In the genomic region with DNA sequence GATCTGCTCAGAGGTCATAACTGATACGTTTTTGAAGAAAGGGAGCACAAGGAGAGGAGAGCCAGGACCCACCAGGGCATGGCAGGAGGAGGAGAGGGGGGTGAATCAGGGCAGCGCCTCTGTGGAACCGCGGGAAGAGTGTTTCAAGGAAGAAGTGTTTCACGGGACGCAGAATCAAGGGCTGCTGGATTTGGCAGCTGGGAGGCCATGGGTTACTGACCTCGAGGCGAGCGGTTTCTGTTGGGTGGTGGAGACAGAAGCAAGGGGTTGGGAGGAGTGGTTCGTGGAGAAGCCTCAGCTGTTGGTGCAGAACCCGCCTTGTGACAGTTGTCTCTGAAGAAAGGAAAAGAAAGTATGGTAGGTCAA, we compare ENCODE assay signal across 17 cellular contexts. TPM values are rescaled to one million over a fixed set of nuclear protein-coding genes. Genes with fewer than 3 reads are reported as not detected.
DNase-seq lines count a peak whose midpoint lies in the region; ATAC-seq, FAIRE-seq and TF ChIP-seq lines count a peak whose summit lies in the region.
"Had no signal": no experiment of that assay in that cellular context is flagged by ENCODE, and none has a peak within 500 bp of the region (broad histone marks: within the 10 kb centered on the region; RNA-seq: fewer than 3 reads in every experiment).

No MANE protein-coding gene starts in this region.

- no peaks in the 10 kb centered on the region for H3K27me3 Mint-ChIP-seq in WTC11 (ENCODE audit: low read depth)

- H3K27me3 ChIP-seq in liver (ENCODE audit: control insufficient read depth in 4 of 4, insufficient read depth in 4 of 4, low read length in 3 of 4) (no peaks in the 10 kb centered on the region), HepG2 (ENCODE audit: control insufficient read depth in 1 of 2, insufficient read depth in 2 of 2, low read length in 2 of 2) (no peaks in the 10 kb centered on the region), esophagus squamous epithelium (no peaks in the 10 kb centered on the region), PC-9 (ENCODE audit: insufficient read depth, low read depth) (no peaks in the 10 kb centered on the region)

- H3K79me2 ChIP-seq in HepG2 (ENCODE audit: insufficient read depth, low read length) (no peaks in the 10 kb centered on the region), PC-9 (ENCODE audit: low read depth) (no peaks in the 10 kb centered on the region)

- no peak for TF ChIP-seq RAD21 in liver (IDR thresholded peaks at IDR 0.05)
- TF ChIP-seq RAD21 in HepG2 (CRISPR knock-in tag; IDR thresholded peaks at IDR 0.05), result no peak

- H3K4me3 ChIP-seq in liver (ENCODE audit: low read depth in 1 of 3, low read length in 3 of 3), result no peak overlapping the region
- no peak overlapping the region for H3K4me3 ChIP-seq in HepG2 (replicated peaks in 1 of 3; ENCODE audit: insufficient read depth in 1 of 3, low read depth in 2 of 3, low read length in 3 of 3)
- H3K4me3 ChIP-seq in mesodermal cell (ENCODE audit: extremely low read depth, insufficient read depth, low read length, poor library complexity, severe bottlenecking), result no peak overlapping the region
- H3K4me3 ChIP-seq in esophagus squamous epithelium, result no peak overlapping the region
- H3K4me3 ChIP-seq in PC-9, result no peak overlapping the region
- H3K4me3 ChIP-seq: GM23248 had no signal

- CTCF ChIA-PET in HepG2 (lab: Yijun Ruan, JAX; ENCODE audit: low intra/inter-chr PET ratio, low total read pairs), result no interaction called here
- CTCF ChIA-PET in WTC11 (lab: Charles Lee), result no interaction called here
- CTCF ChIA-PET in PC-9 (lab: Charles Lee), result no interaction called here

- TF ChIP-seq CTCF in liver (IDR thresholded peaks at IDR 0.05; ENCODE audit: low read depth, low read length, missing input control) (no peak), HepG2 (CRISPR knock-in tag; IDR thresholded peaks at IDR 0.05) (no peak), WTC11 (IDR thresholded peaks at IDR 0.05) (no peak), esophagus squamous epithelium (IDR thresholded peaks at IDR 0.05) (no peak), PC-9 (conservative IDR thresholded peaks at IDR 0.05) (no peak)

- no peaks in the 10 kb centered on the region for H3K9me3 ChIP-seq in liver (ENCODE audit: control insufficient read depth in 4 of 4, low read length in 3 of 4)
- no peaks in the 10 kb centered on the region for H3K9me3 ChIP-seq in HepG2 (ENCODE audit: low read length)
- H3K9me3 ChIP-seq in mesodermal cell (ENCODE audit: control insufficient read depth, low read length), result no peaks in the 10 kb centered on the region
- H3K9me3 ChIP-seq in esophagus squamous epithelium, result no peaks in the 10 kb centered on the region
- H3K9me3 ChIP-seq in PC-9 (ENCODE audit: insufficient read depth, low read depth), result no peaks in the 10 kb centered on the region

- no peak for DNase-seq in HepG2 (ENCODE audit: low spot score)
- no peak for DNase-seq in WTC11 (ENCODE audit: low spot score)
- no peak for DNase-seq in esophagus squamous epithelium (lab: John Stamatoyannopoulos, UW)
- no peak for DNase-seq in COLO668 (lab: John Stamatoyannopoulos, UW; ENCODE audit: unreplicated experiment)
- no peak for DNase-seq in PC-9
- DNase-seq: Calu3, Kasumi-1, NCI-H1417 treated with DMSO at 0.1 percent for 48 hours, NCI-H2029, NCI-H2171 treated with DMSO at 0.1 percent for 48 hours, NCI-H774 had no signal

- no peaks in the 10 kb centered on the region for H3F3A ChIP-seq in PC-9 (ENCODE audit: insufficient read depth, low read depth)

- H3K27ac Mint-ChIP-seq in WTC11, result peak overlapping the region; percentile 10; the same call in 1 of the 2 replicates

- H3K4me1 ChIP-seq in liver (ENCODE audit: control insufficient read depth in 4 of 4, insufficient read depth in 4 of 4, low read length in 3 of 4), result peaks cover 10 to 16% (median 14%) of the 10 kb centered on the region in 4 donors
- H3K4me1 ChIP-seq in HepG2 (ENCODE audit: insufficient read depth, low read length), result peaks cover 19% of the 10 kb centered on the region
- peaks cover 19% of the 10 kb centered on the region for H3K4me1 ChIP-seq in mesodermal cell (ENCODE audit: control insufficient read depth, insufficient read depth, low read length, poor library complexity, severe bottlenecking)
- peaks cover 0 to 3% (median 0%) of the 10 kb centered on the region in 3 donors for H3K4me1 ChIP-seq in esophagus squamous epithelium
- H3K4me1 ChIP-seq in PC-9 (replicated peaks; ENCODE audit: insufficient read depth), result no peaks in the 10 kb centered on the region

- intact Hi-C loops in HepG2 (cut with micrococcal nuclease; ENCODE audit: unreplicated experiment) (no loop called here), esophagus squamous epithelium (cut with DNase I) (no loop called here), PC-9 (cut with micrococcal nuclease; ENCODE audit: unreplicated experiment) (no loop called here)

- peaks cover 7% of the 10 kb centered on the region for H3K4me1 Mint-ChIP-seq in WTC11

- peaks cover 16% of the 10 kb centered on the region for H3K36me3 Mint-ChIP-seq in WTC11

- TF ChIP-seq POLR2A in HepG2 (IDR thresholded peaks at IDR 0.05; ENCODE audit: insufficient read depth in 1 of 2, low read depth in 2 of 2, low read length in 2 of 2) (no peak), esophagus squamous epithelium (IDR thresholded peaks at IDR 0.05) (no peak)

- no peaks in the 10 kb centered on the region for H3K9me2 ChIP-seq in PC-9 (ENCODE audit: insufficient read depth)

- POLR2A ChIA-PET in HepG2 (lab: Yijun Ruan, JAX), result no interaction called here
- POLR2A ChIA-PET in WTC11 (lab: Charles Lee), result no interaction called here
- POLR2A ChIA-PET in PC-9 (lab: Charles Lee; ENCODE audit: unreplicated experiment), result no interaction called here

- no peak for ATAC-seq in HepG2
- no peak for ATAC-seq in WTC11

- no peaks in the 10 kb centered on the region for H3K9me3 Mint-ChIP-seq in WTC11

- FAIRE-seq in HepG2 (lab: Jason Lieb, UNC), result no peak
- FAIRE-seq: GM12892 had no signal

- BruUV-seq in HepG2 (replicated peaks; lab: Mats Ljungman, UMichigan), result no TSS peak
- BruUV-seq in PC-9 (replicated peaks; lab: Mats Ljungman, UMichigan), result no TSS peak

- in situ Hi-C loops in HepG2 (cut with HindIII; ENCODE audit: extremely low pct_ligation_motif_present, low pct_unique_long_range_greater_than_20kb), result no loop called here

- no peak overlapping the region for H3K4me3 Mint-ChIP-seq in WTC11

- H3K36me3 ChIP-seq in liver (ENCODE audit: control insufficient read depth in 4 of 4, insufficient read depth in 3 of 4, low read depth in 1 of 4, low read length in 3 of 4), result peaks cover 0 to 32% (median 4%) of the 10 kb centered on the region in 4 donors
- peaks cover 4 to 5% of the 10 kb centered on the region in 2 experiments; a peak in 3 of 5 replicates for H3K36me3 ChIP-seq in HepG2 (replicated peaks in 1 of 2; ENCODE audit: control insufficient read depth in 1 of 2, insufficient read depth in 2 of 2, low read length in 2 of 2)
- H3K36me3 ChIP-seq in mesodermal cell (ENCODE audit: control insufficient read depth, insufficient read depth, low read length), result peaks cover 54% of the 10 kb centered on the region
- H3K36me3 ChIP-seq in esophagus squamous epithelium, result peaks cover 0 to 89% (median 12%) of the 10 kb centered on the region in 3 donors
- no peaks in the 10 kb centered on the region for H3K36me3 ChIP-seq in PC-9 (ENCODE audit: low read depth)

- H4K20me1 ChIP-seq in HepG2 (ENCODE audit: insufficient read depth, low read length), result peaks cover 7% of the 10 kb centered on the region
- no peaks in the 10 kb centered on the region for H4K20me1 ChIP-seq in PC-9 (ENCODE audit: insufficient read depth)

- H2AFZ ChIP-seq in HepG2 (ENCODE audit: low read length) (no peak overlapping the region), PC-9 (no peak overlapping the region)
- H2AFZ ChIP-seq: GM23248 had no signal

- H3K4me2 ChIP-seq in HepG2 (ENCODE audit: low read depth, low read length), result no peak overlapping the region
- H3K4me2 ChIP-seq in PC-9, result no peak overlapping the region

- H3K9ac ChIP-seq in liver (ENCODE audit: low read depth in 1 of 2, low read length in 2 of 2) (no peak overlapping the region), HepG2 (ENCODE audit: insufficient read depth, low read depth, low read length) (no peak overlapping the region)
- H3K9ac ChIP-seq: GM23248 had no signal

- H3K27ac ChIP-seq in liver (ENCODE audit: low read depth in 1 of 2, low read length in 2 of 2), result no peak overlapping the region
- no peak overlapping the region for H3K27ac ChIP-seq in HepG2 (ENCODE audit: extremely low read length, insufficient read depth, low read length)
- peak overlapping the region; percentile 85 for H3K27ac ChIP-seq in mesodermal cell (ENCODE audit: low read depth, low read length, severe bottlenecking)
- H3K27ac ChIP-seq in esophagus squamous epithelium, result no peak overlapping the region
- no peak overlapping the region for H3K27ac ChIP-seq in PC-9
- H3K27ac ChIP-seq: GM23248 had no signal

- WGBS in liver, result 87% methylated on average over 11 of the region's 11 CpGs
- 94% methylated on average over 11 of the region's 11 CpGs for WGBS in HepG2 (ENCODE audit: low lambda C conversion rate)
- WGBS in mesodermal cell (ENCODE audit: insufficient coverage in 2 of 2), 2 experiments, result 89 to 90% methylated on average over 9 to 11 of the region's 11 CpGs
- WGBS in esophagus squamous epithelium, 2 donors, result 83 to 91% methylated on average over 11 of the region's 11 CpGs

- TF ChIP-seq EP300 in HepG2 (IDR thresholded peaks at IDR 0.05; ENCODE audit: low read depth in 2 of 2, low read length in 2 of 2) (no peak), HepG2 (CRISPR knock-in tag; IDR thresholded peaks at IDR 0.05; ENCODE audit: borderline replicate concordance) (no peak)

RNA-seq across cellular contexts. Expression of a gene that starts 13.1 kb away (rescaled TPM):
- total RNA-seq in liver (10 to 100 TPM; 19.3 to 35.0 TPM), HepG2 (2016; rRNA removed; fragmentation: Illumina TruSeq; extraction: Trizol) (20.2 and 20.4 TPM in 2 replicates), WTC11 (2021) (28.7 to 29.3 TPM (median 29.0 TPM) in 3 replicates), esophagus squamous epithelium (10 to 100 TPM; 25.2 to 30.7 (median 25.9) TPM), PC-9 (2021) (28.6 and 28.8 TPM in 2 replicates)
- polyA plus RNA-seq in liver (10 to 100 TPM; 12.6 to 21.1 TPM), HepG2 (2011; rRNA removed) (23.2 and 23.6 TPM in 2 replicates)
- total RNA-seq in HepG2 (2016; cell fraction: cytosol; rRNA removed; fragmentation: Illumina TruSeq; extraction: Trizol; ENCODE audit: low read depth), result 9.3 and 11.8 TPM in 2 replicates
- 16.6 and 21.1 TPM in 2 replicates for total RNA-seq in HepG2 (2016; cell fraction: insoluble cytoplasmic fraction; rRNA removed; fragmentation: Illumina TruSeq; extraction: Trizol)
- total RNA-seq in HepG2 (2016; cell fraction: membrane; rRNA removed; fragmentation: Illumina TruSeq; extraction: Trizol), result 20.7 and 24.3 TPM in 2 replicates
- total RNA-seq in HepG2 (2016; cell fraction: nucleus; rRNA removed; fragmentation: Illumina TruSeq; extraction: Trizol), result 18.0 and 24.8 TPM in 2 replicates
- 18.6 and 19.4 TPM in 2 replicates for polyA plus RNA-seq in HepG2 (2011; cell fraction: cytosol; rRNA removed)
- 49.5 and 51.9 TPM in 2 replicates for polyA plus RNA-seq in HepG2 (2011; cell fraction: nucleus; rRNA removed)
- polyA plus RNA-seq in HepG2 (2012), result 16.9 and 18.9 TPM in 2 replicates
- polyA plus RNA-seq in HepG2 (2016; cell fraction: cytosol; fragmentation: Illumina TruSeq; extraction: Trizol; ENCODE audit: low read depth), result 13.9 and 19.4 TPM in 2 replicates
- polyA plus RNA-seq in HepG2 (2016; cell fraction: insoluble cytoplasmic fraction; fragmentation: Illumina TruSeq; extraction: Trizol; ENCODE audit: low read depth), result 23.1 and 26.7 TPM in 2 replicates
- polyA plus RNA-seq in HepG2 (2016; cell fraction: membrane; fragmentation: Illumina TruSeq; extraction: Trizol; ENCODE audit: low read depth), result 21.1 and 25.1 TPM in 2 replicates
- polyA plus RNA-seq in HepG2 (2016; cell fraction: nucleus; fragmentation: Illumina TruSeq; extraction: Trizol; ENCODE audit: insufficient read depth, low read depth), result 41.4 and 44.5 TPM in 2 replicates
- 31.0 and 49.4 TPM in 2 replicates for polyA minus RNA-seq in HepG2 (2011; rRNA and poly(A)+ RNA removed; ENCODE audit: low replicate concordance)
- 13.7 and 15.0 TPM in 2 replicates for polyA minus RNA-seq in HepG2 (2011; cell fraction: cytosol; rRNA and poly(A)+ RNA removed)
- 28.1 and 32.8 TPM in 2 replicates for polyA minus RNA-seq in HepG2 (2011; cell fraction: nucleus; rRNA and poly(A)+ RNA removed)
- 46.0 TPM for polyA plus RNA-seq in mesodermal cell (2013, experiment 1 of 2)
- 40.2 TPM for polyA plus RNA-seq in mesodermal cell (2013, experiment 2 of 2)

RNA-seq across cellular contexts. Expression of a gene that starts 13.8 kb away (rescaled TPM):
- 10 to 100 TPM; 31.8 to 35.4 TPM for total RNA-seq in liver
- polyA plus RNA-seq in liver, result 10 to 100 TPM; 14.1 to 16.6 TPM
- 25.6 and 33.3 TPM in 2 replicates for total RNA-seq in HepG2 (2016; rRNA removed; fragmentation: Illumina TruSeq; extraction: Trizol)
- 5.6 and 7.4 TPM in 2 replicates for total RNA-seq in HepG2 (2016; cell fraction: cytosol; rRNA removed; fragmentation: Illumina TruSeq; extraction: Trizol; ENCODE audit: low read depth)
- 25.5 and 31.4 TPM in 2 replicates for total RNA-seq in HepG2 (2016; cell fraction: insoluble cytoplasmic fraction; rRNA removed; fragmentation: Illumina TruSeq; extraction: Trizol)
- total RNA-seq in HepG2 (2016; cell fraction: membrane; rRNA removed; fragmentation: Illumina TruSeq; extraction: Trizol), result 9.0 and 10.1 TPM in 2 replicates
- total RNA-seq in HepG2 (2016; cell fraction: nucleus; rRNA removed; fragmentation: Illumina TruSeq; extraction: Trizol), result 44.8 and 48.3 TPM in 2 replicates
- 18.0 and 20.7 TPM in 2 replicates for polyA plus RNA-seq in HepG2 (2011; rRNA removed)
- polyA plus RNA-seq in HepG2 (2011; cell fraction: cytosol; rRNA removed), result 11.8 and 14.9 TPM in 2 replicates
- 38.8 and 47.9 TPM in 2 replicates for polyA plus RNA-seq in HepG2 (2011; cell fraction: nucleus; rRNA removed)
- polyA plus RNA-seq in HepG2 (2012), result 15.5 and 18.8 TPM in 2 replicates
- polyA plus RNA-seq in HepG2 (2016; cell fraction: cytosol; fragmentation: Illumina TruSeq; extraction: Trizol; ENCODE audit: low read depth), result 4.1 and 6.4 TPM in 2 replicates
- polyA plus RNA-seq in HepG2 (2016; cell fraction: insoluble cytoplasmic fraction; fragmentation: Illumina TruSeq; extraction: Trizol; ENCODE audit: low read depth), result 23.1 and 26.0 TPM in 2 replicates
- 6.2 and 7.0 TPM in 2 replicates for polyA plus RNA-seq in HepG2 (2016; cell fraction: membrane; fragmentation: Illumina TruSeq; extraction: Trizol; ENCODE audit: low read depth)
- polyA plus RNA-seq in HepG2 (2016; cell fraction: nucleus; fragmentation: Illumina TruSeq; extraction: Trizol; ENCODE audit: insufficient read depth, low read depth), result 56.6 and 58.9 TPM in 2 replicates
- polyA minus RNA-seq in HepG2 (2011; rRNA and poly(A)+ RNA removed; ENCODE audit: low replicate concordance), result 61.3 and 145 TPM in 2 replicates
- 10.8 and 18.3 TPM in 2 replicates for polyA minus RNA-seq in HepG2 (2011; cell fraction: cytosol; rRNA and poly(A)+ RNA removed)
- polyA minus RNA-seq in HepG2 (2011; cell fraction: nucleus; rRNA and poly(A)+ RNA removed), result 50.2 and 62.6 TPM in 2 replicates
- total RNA-seq in WTC11 (2021), result 46.5 to 63.0 TPM (median 49.1 TPM) in 3 replicates
- polyA plus RNA-seq in mesodermal cell (2013, experiment 1 of 2), result 33.5 TPM
- 26.8 TPM for polyA plus RNA-seq in mesodermal cell (2013, experiment 2 of 2)
- 10 to 100 TPM in 3 of 4 donors, 1 to 10 TPM in 1; 8.0 to 22.2 (median 17.5) TPM for total RNA-seq in esophagus squamous epithelium
- total RNA-seq in PC-9 (2021), result 40.6 and 49.6 TPM in 2 replicates

RNA-seq across cellular contexts. Expression of a gene that starts 15.6 kb away (rescaled TPM):
- total RNA-seq in liver, result 10 to 100 TPM; 25.3 to 26.8 TPM
- polyA plus RNA-seq in liver, result 10 to 100 TPM; 22.1 to 34.3 TPM
- 87.6 and 124 TPM in 2 replicates for total RNA-seq in HepG2 (2016; rRNA removed; fragmentation: Illumina TruSeq; extraction: Trizol)
- total RNA-seq in HepG2 (2016; cell fraction: cytosol; rRNA removed; fragmentation: Illumina TruSeq; extraction: Trizol; ENCODE audit: low read depth), result 27.7 and 28.2 TPM in 2 replicates
- total RNA-seq in HepG2 (2016; cell fraction: insoluble cytoplasmic fraction; rRNA removed; fragmentation: Illumina TruSeq; extraction: Trizol), result 85.6 and 131 TPM in 2 replicates
- 30.8 and 33.6 TPM in 2 replicates for total RNA-seq in HepG2 (2016; cell fraction: membrane; rRNA removed; fragmentation: Illumina TruSeq; extraction: Trizol)
- 36.1 and 37.9 TPM in 2 replicates for total RNA-seq in HepG2 (2016; cell fraction: nucleus; rRNA removed; fragmentation: Illumina TruSeq; extraction: Trizol)
- polyA plus RNA-seq in HepG2 (2011; rRNA removed), result 36.1 and 42.9 TPM in 2 replicates
- 26.4 and 34.6 TPM in 2 replicates for polyA plus RNA-seq in HepG2 (2011; cell fraction: cytosol; rRNA removed)
- polyA plus RNA-seq in HepG2 (2011; cell fraction: nucleus; rRNA removed), result 36.2 and 44.1 TPM in 2 replicates
- 37.8 and 41.8 TPM in 2 replicates for polyA plus RNA-seq in HepG2 (2012)
- polyA plus RNA-seq in HepG2 (2016; cell fraction: cytosol; fragmentation: Illumina TruSeq; extraction: Trizol; ENCODE audit: low read depth), result 16.9 and 21.6 TPM in 2 replicates
- polyA plus RNA-seq in HepG2 (2016; cell fraction: insoluble cytoplasmic fraction; fragmentation: Illumina TruSeq; extraction: Trizol; ENCODE audit: low read depth), result 112 and 113 TPM in 2 replicates
- 19.0 and 24.5 TPM in 2 replicates for polyA plus RNA-seq in HepG2 (2016; cell fraction: membrane; fragmentation: Illumina TruSeq; extraction: Trizol; ENCODE audit: low read depth)
- 55.9 and 59.2 TPM in 2 replicates for polyA plus RNA-seq in HepG2 (2016; cell fraction: nucleus; fragmentation: Illumina TruSeq; extraction: Trizol; ENCODE audit: insufficient read depth, low read depth)
- 13.8 and 26.1 TPM in 2 replicates for polyA minus RNA-seq in HepG2 (2011; rRNA and poly(A)+ RNA removed; ENCODE audit: low replicate concordance)
- 20.0 and 22.4 TPM in 2 replicates for polyA minus RNA-seq in HepG2 (2011; cell fraction: cytosol; rRNA and poly(A)+ RNA removed)
- polyA minus RNA-seq in HepG2 (2011; cell fraction: nucleus; rRNA and poly(A)+ RNA removed), result 13.6 and 18.3 TPM in 2 replicates
- total RNA-seq in WTC11 (2021), result 80.2 to 83.8 TPM (median 82.0 TPM) in 3 replicates
- polyA plus RNA-seq in mesodermal cell (2013, experiment 1 of 2), result 74.9 TPM
- 71.5 TPM for polyA plus RNA-seq in mesodermal cell (2013, experiment 2 of 2)
- 10 to 100 TPM; 15.7 to 34.2 (median 26.2) TPM for total RNA-seq in esophagus squamous epithelium
- total RNA-seq in PC-9 (2021), result 29.8 and 41.2 TPM in 2 replicates

RNA-seq across cellular contexts. Expression of a gene that starts 15.8 kb away (rescaled TPM):
- total RNA-seq in liver, result 10 to 100 TPM; 14.1 to 32.2 TPM
- polyA plus RNA-seq in liver, result 10 to 100 TPM; 24.1 to 30.1 TPM
- total RNA-seq in HepG2 (2016; rRNA removed; fragmentation: Illumina TruSeq; extraction: Trizol), result 16.1 and 20.3 TPM in 2 replicates
- total RNA-seq in HepG2 (2016; cell fraction: cytosol; rRNA removed; fragmentation: Illumina TruSeq; extraction: Trizol; ENCODE audit: low read depth), result 3.4 and 4.1 TPM in 2 replicates
- total RNA-seq in HepG2 (2016; cell fraction: insoluble cytoplasmic fraction; rRNA removed; fragmentation: Illumina TruSeq; extraction: Trizol), result 17.3 and 20.9 TPM in 2 replicates
- 6.2 and 6.5 TPM in 2 replicates for total RNA-seq in HepG2 (2016; cell fraction: membrane; rRNA removed; fragmentation: Illumina TruSeq; extraction: Trizol)
- 26.6 and 27.7 TPM in 2 replicates for total RNA-seq in HepG2 (2016; cell fraction: nucleus; rRNA removed; fragmentation: Illumina TruSeq; extraction: Trizol)
- polyA plus RNA-seq in HepG2 (2011; rRNA removed), result 13.5 and 15.0 TPM in 2 replicates
- polyA plus RNA-seq in HepG2 (2011; cell fraction: cytosol; rRNA removed), result 7.3 and 8.8 TPM in 2 replicates
- 60.4 and 65.1 TPM in 2 replicates for polyA plus RNA-seq in HepG2 (2011; cell fraction: nucleus; rRNA removed)
- 9.7 and 10.7 TPM in 2 replicates for polyA plus RNA-seq in HepG2 (2012)
- polyA plus RNA-seq in HepG2 (2016; cell fraction: cytosol; fragmentation: Illumina TruSeq; extraction: Trizol; ENCODE audit: low read depth), result 1.4 and 1.9 TPM in 2 replicates
- 13.8 and 14.4 TPM in 2 replicates for polyA plus RNA-seq in HepG2 (2016; cell fraction: insoluble cytoplasmic fraction; fragmentation: Illumina TruSeq; extraction: Trizol; ENCODE audit: low read depth)
- 3.5 and 4.0 TPM in 2 replicates for polyA plus RNA-seq in HepG2 (2016; cell fraction: membrane; fragmentation: Illumina TruSeq; extraction: Trizol; ENCODE audit: low read depth)
- 54.0 and 56.7 TPM in 2 replicates for polyA plus RNA-seq in HepG2 (2016; cell fraction: nucleus; fragmentation: Illumina TruSeq; extraction: Trizol; ENCODE audit: insufficient read depth, low read depth)
- 6.4 and 13.2 TPM in 2 replicates for polyA minus RNA-seq in HepG2 (2011; rRNA and poly(A)+ RNA removed; ENCODE audit: low replicate concordance)
- polyA minus RNA-seq in HepG2 (2011; cell fraction: cytosol; rRNA and poly(A)+ RNA removed), result 4.3 and 4.6 TPM in 2 replicates
- polyA minus RNA-seq in HepG2 (2011; cell fraction: nucleus; rRNA and poly(A)+ RNA removed), result 30.1 and 33.6 TPM in 2 replicates
- 49.4 to 55.2 TPM (median 51.9 TPM) in 3 replicates for total RNA-seq in WTC11 (2021)
- polyA plus RNA-seq in mesodermal cell (2013, experiment 1 of 2), result 20.6 TPM
- polyA plus RNA-seq in mesodermal cell (2013, experiment 2 of 2), result 16.9 TPM
- 10 to 100 TPM; 11.3 to 25.1 (median 18.2) TPM for total RNA-seq in esophagus squamous epithelium
- total RNA-seq in PC-9 (2021), result 16.1 and 17.2 TPM in 2 replicates

RNA-seq across cellular contexts. Expression of a gene that starts 38.6 kb away (rescaled TPM):
- total RNA-seq in liver (under 1 TPM in 1 of 2 donors, not detected in 1; 0.08 TPM), HepG2 (2016; rRNA removed; fragmentation: Illumina TruSeq; extraction: Trizol) (not detected in 2 replicates), WTC11 (2021) (34.6 to 50.2 TPM (median 35.9 TPM) in 3 replicates), esophagus squamous epithelium (under 1 TPM in 1 of 4 donors, not detected in 3; under 0.01 TPM), PC-9 (2021) (not detected in 2 replicates)
- polyA plus RNA-seq in liver (not detected), HepG2 (2011; rRNA removed) (not detected in 2 replicates)
- total RNA-seq in HepG2 (2016; cell fraction: cytosol; rRNA removed; fragmentation: Illumina TruSeq; extraction: Trizol; ENCODE audit: low read depth), result not detected in 2 replicates
- total RNA-seq in HepG2 (2016; cell fraction: insoluble cytoplasmic fraction; rRNA removed; fragmentation: Illumina TruSeq; extraction: Trizol), result not detected in 2 replicates
- total RNA-seq in HepG2 (2016; cell fraction: membrane; rRNA removed; fragmentation: Illumina TruSeq; extraction: Trizol), result not detected in 2 replicates
- not detected in 2 replicates for total RNA-seq in HepG2 (2016; cell fraction: nucleus; rRNA removed; fragmentation: Illumina TruSeq; extraction: Trizol)
- not detected in 2 replicates for polyA plus RNA-seq in HepG2 (2011; cell fraction: cytosol; rRNA removed)
- not detected in 2 replicates for polyA plus RNA-seq in HepG2 (2011; cell fraction: nucleus; rRNA removed)
- not detected in 2 replicates for polyA plus RNA-seq in HepG2 (2012)
- polyA plus RNA-seq in HepG2 (2016; cell fraction: cytosol; fragmentation: Illumina TruSeq; extraction: Trizol; ENCODE audit: low read depth), result not detected in 2 replicates
- not detected in 2 replicates for polyA plus RNA-seq in HepG2 (2016; cell fraction: insoluble cytoplasmic fraction; fragmentation: Illumina TruSeq; extraction: Trizol; ENCODE audit: low read depth)
- polyA plus RNA-seq in HepG2 (2016; cell fraction: membrane; fragmentation: Illumina TruSeq; extraction: Trizol; ENCODE audit: low read depth), result not detected in 2 replicates
- polyA plus RNA-seq in HepG2 (2016; cell fraction: nucleus; fragmentation: Illumina TruSeq; extraction: Trizol; ENCODE audit: insufficient read depth, low read depth), result not detected in 2 replicates
- polyA minus RNA-seq in HepG2 (2011; rRNA and poly(A)+ RNA removed; ENCODE audit: low replicate concordance), result not detected in 2 replicates
- not detected in 2 replicates for polyA minus RNA-seq in HepG2 (2011; cell fraction: cytosol; rRNA and poly(A)+ RNA removed)
- not detected in 2 replicates for polyA minus RNA-seq in HepG2 (2011; cell fraction: nucleus; rRNA and poly(A)+ RNA removed)
- polyA plus RNA-seq in mesodermal cell (2013, experiment 1 of 2), result 0.18 TPM
- polyA plus RNA-seq in mesodermal cell (2013, experiment 2 of 2), result 0.15 TPM
- total RNA-seq: Calu3, GM23248 had no signal
- polyA plus RNA-seq: AG04450, BJ, GM23248 had no signal
